14 cellular contexts compared by ENCODE assay signal in the genomic region with DNA sequence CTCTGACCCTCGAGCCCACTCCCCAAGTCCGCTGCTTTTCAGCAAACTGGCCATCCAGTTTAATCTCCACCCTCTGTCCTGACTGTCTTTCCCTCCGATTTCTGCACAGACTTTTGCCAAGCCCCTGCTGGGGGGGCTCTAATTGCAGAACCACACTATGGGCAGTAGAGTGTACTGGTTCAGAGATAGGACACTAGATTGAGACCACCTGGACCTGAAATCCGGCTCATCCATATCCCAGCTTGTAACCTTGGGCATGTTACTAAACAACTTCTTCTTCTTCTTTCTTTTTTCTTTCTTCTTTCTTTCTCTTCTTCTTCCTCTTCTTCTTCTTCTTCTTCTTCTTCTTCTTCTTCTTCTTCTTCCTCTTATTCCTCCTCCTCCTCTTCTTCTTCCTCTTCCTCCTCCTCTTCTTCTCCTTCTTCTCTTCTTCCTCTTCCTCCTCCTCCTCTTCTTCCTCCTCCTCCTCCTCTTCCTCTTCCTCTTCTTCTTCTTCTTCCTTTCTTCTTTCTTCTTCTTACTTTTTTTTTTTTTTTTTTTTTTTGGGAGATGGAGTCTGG. TPM values are rescaled to one million over a fixed set of nuclear protein-coding genes. Genes with fewer than 3 reads are reported as not detected.
DNase-seq lines count a peak whose midpoint lies in the region; ATAC-seq and TF ChIP-seq lines count a peak whose summit lies in the region.
"Had no signal": no experiment of that assay in that cellular context is flagged by ENCODE, and none has a peak within 500 bp of the region (broad histone marks: within the 10 kb centered on the region; RNA-seq: fewer than 3 reads in every experiment).

No MANE protein-coding gene starts in this region.

- peak overlapping the region; percentile 82 for H3K4me2 ChIP-seq in fibroblast of lung (ENCODE audit: extremely low read depth, insufficient read depth, low read length)

- peaks cover 68% of the 10 kb centered on the region for H3K27me3 ChIP-seq in NT2/D1 (ENCODE audit: insufficient read depth, insufficient read length)
- H3K27me3 ChIP-seq in fibroblast of lung (ENCODE audit: control insufficient read depth, insufficient read depth, low read length), result peaks cover 8% of the 10 kb centered on the region

- peak; percentile 1 to 2 for ATAC-seq in activated T-cell treated with anti-CD3 and anti-CD28 coated beads, Interleukin-2, amount 50 U/mL, for 72 hours (replicated peaks in 1 of 2)
- no peak for ATAC-seq in stimulated activated effector memory CD8-positive, alpha-beta T cell treated with anti-CD3 and anti-CD28 coated beads, Interleukin-12 subunit alpha, Interleukin-12 subunit beta, amount 100 ng/mL, for 72 hours
- ATAC-seq in HG02798 (IDR thresholded peaks at IDR 0.05; ENCODE audit: poor library complexity, unreplicated experiment), result no peak

- peaks cover 90% of the 10 kb centered on the region for H3K27me3 Mint-ChIP-seq in activated T-cell treated with anti-CD3 and anti-CD28 coated beads, Interleukin-2, amount 50 U/mL, for 72 hours (ENCODE audit: low read depth)

- H3K4me1 Mint-ChIP-seq in activated T-cell treated with anti-CD3 and anti-CD28 coated beads, Interleukin-2, amount 50 U/mL, for 72 hours (ENCODE audit: low read depth), result peaks cover 38% of the 10 kb centered on the region
- peaks cover 38% of the 10 kb centered on the region for H3K4me1 Mint-ChIP-seq in stimulated activated effector memory CD8-positive, alpha-beta T cell treated with anti-CD3 and anti-CD28 coated beads, Interleukin-12 subunit alpha, Interleukin-12 subunit beta, amount 100 ng/mL, for 72 hours

- TF ChIP-seq CTCF in fibroblast of lung (conservative IDR thresholded peaks at IDR 0.05 in 1 of 2, IDR thresholded peaks at IDR 0.05 in 1 of 2; ENCODE audit: low read depth in 1 of 2, low read length in 2 of 2), result peak in 1 of 2 donors; percentile 10

- no peaks in the 10 kb centered on the region for H3K9me3 Mint-ChIP-seq in activated T-cell treated with anti-CD3 and anti-CD28 coated beads, Interleukin-2, amount 50 U/mL, for 72 hours
- no peaks in the 10 kb centered on the region for H3K9me3 Mint-ChIP-seq in stimulated activated effector memory CD8-positive, alpha-beta T cell treated with anti-CD3 and anti-CD28 coated beads, Interleukin-12 subunit alpha, Interleukin-12 subunit beta, amount 100 ng/mL, for 72 hours
- H3K9me3 Mint-ChIP-seq: activated T-cell treated with anti-CD3 and anti-CD28 coated beads, Interleukin-2, amount 50 U/mL, for 4 hours had no signal

- H3K9me3 ChIP-seq in NT2/D1 (ENCODE audit: insufficient read depth, low read length) (no peaks in the 10 kb centered on the region), fibroblast of lung (ENCODE audit: control insufficient read depth, insufficient read depth, low read depth, low read length) (no peaks in the 10 kb centered on the region)
- H3K9me3 ChIP-seq: mucosa of descending colon, spleen had no signal

- H4K20me1 ChIP-seq in fibroblast of lung (ENCODE audit: control insufficient read depth, extremely low read depth, insufficient read depth, low read length), result no peaks in the 10 kb centered on the region

- no peak overlapping the region for H3K27ac Mint-ChIP-seq in activated T-cell treated with anti-CD3 and anti-CD28 coated beads, Interleukin-2, amount 50 U/mL, for 72 hours
- no peak overlapping the region for H3K27ac Mint-ChIP-seq in stimulated activated effector memory CD8-positive, alpha-beta T cell treated with anti-CD3 and anti-CD28 coated beads, Interleukin-12 subunit alpha, Interleukin-12 subunit beta, amount 100 ng/mL, for 72 hours

- no peak for DNase-seq in activated T-cell treated with anti-CD3 and anti-CD28 coated beads, Interleukin-2, amount 50 U/mL, for 72 hours
- no peak for DNase-seq in activated T-cell treated with anti-CD3 and anti-CD28 coated beads, Interleukin-2, amount 50 U/mL, for 1 hour
- DNase-seq in NT2/D1 (ENCODE audit: low read depth, low spot score), result no peak
- no peak for DNase-seq in fibroblast of lung (ENCODE audit: low read depth in 2 of 2)
- DNase-seq in stimulated activated effector memory CD8-positive, alpha-beta T cell treated with anti-CD3 and anti-CD28 coated beads, Interleukin-12 subunit alpha, Interleukin-12 subunit beta, amount 100 ng/mL, for 72 hours (ENCODE audit: low spot score in 2 of 2), result no peak
- DNase-seq in HCEC 1CT, result no peak
- no peak for DNase-seq in NCI-H510A treated with DMSO at 0.1 percent for 48 hours (lab: John Stamatoyannopoulos, UW)
- DNase-seq: C1 segment of cervical spinal cord, cerebellar nuclear complex, spleen had no signal

- H3K4me3 Mint-ChIP-seq in activated T-cell treated with anti-CD3 and anti-CD28 coated beads, Interleukin-2, amount 50 U/mL, for 72 hours, result peak overlapping the region; percentile 65 to 71
- H3K4me3 Mint-ChIP-seq in stimulated activated effector memory CD8-positive, alpha-beta T cell treated with anti-CD3 and anti-CD28 coated beads, Interleukin-12 subunit alpha, Interleukin-12 subunit beta, amount 100 ng/mL, for 72 hours, result peak overlapping the region; percentile 35

- H3K9ac ChIP-seq in NT2/D1 (ENCODE audit: insufficient read length, low read depth), result peak overlapping the region; percentile 65
- H3K9ac ChIP-seq in fibroblast of lung (ENCODE audit: insufficient read depth, low read length), result no peak overlapping the region

- peaks cover 0 to 1% of the 10 kb centered on the region in 2 donors for H3K36me3 Mint-ChIP-seq in activated T-cell treated with anti-CD3 and anti-CD28 coated beads, Interleukin-2, amount 50 U/mL, for 72 hours (ENCODE audit: insufficient read depth in 2 of 2)
- H3K36me3 Mint-ChIP-seq in stimulated activated effector memory CD8-positive, alpha-beta T cell treated with anti-CD3 and anti-CD28 coated beads, Interleukin-12 subunit alpha, Interleukin-12 subunit beta, amount 100 ng/mL, for 72 hours, result no peaks in the 10 kb centered on the region

- H3K4me3 ChIP-seq in NT2/D1 (ENCODE audit: insufficient read length, low read depth) (peak overlapping the region; percentile 53), fibroblast of lung (replicated peaks in 1 of 4; ENCODE audit: control extremely low read depth in 1 of 4, insufficient read depth in 1 of 4, low read depth in 3 of 4, low read length in 4 of 4) (no peak overlapping the region)
- H3K4me3 ChIP-seq: mucosa of descending colon had no signal

- no peaks in the 10 kb centered on the region for H3K36me3 ChIP-seq in NT2/D1 (ENCODE audit: insufficient read depth, insufficient read length, low read length)
- H3K36me3 ChIP-seq in fibroblast of lung (ENCODE audit: control insufficient read depth, insufficient read depth, low read length), result no peaks in the 10 kb centered on the region
- H3K36me3 ChIP-seq: spleen had no signal

- H2AFZ ChIP-seq in fibroblast of lung (ENCODE audit: low read length), result no peak overlapping the region

- H3K4me1 ChIP-seq in NT2/D1 (ENCODE audit: insufficient read depth, insufficient read length) (peaks cover 17% of the 10 kb centered on the region), fibroblast of lung (ENCODE audit: control insufficient read depth, extremely low read depth, insufficient read depth, low read length) (no peaks in the 10 kb centered on the region)

- H3K79me2 ChIP-seq in fibroblast of lung (ENCODE audit: control insufficient read depth, insufficient read depth, low read length), result no peaks in the 10 kb centered on the region

- H3K27ac ChIP-seq in fibroblast of lung (ENCODE audit: insufficient read depth, low read length), result no peak overlapping the region
- H3K27ac ChIP-seq: spleen had no signal

RNA-seq across cellular contexts. Expression of a gene that starts 7.7 kb away (rescaled TPM):
- total RNA-seq in activated T-cell treated with anti-CD3 and anti-CD28 coated beads, Interleukin-2, amount 50 U/mL, for 72 hours, result not detected
- total RNA-seq in fibroblast of lung, result not detected in 2 replicates
- 0.16 and 1.8 TPM in 2 replicates for polyA plus RNA-seq in fibroblast of lung
- 0.15 and 3.1 TPM in 2 replicates for polyA plus RNA-seq in fibroblast of lung (2012)
- 0.30 and 0.35 TPM in 2 replicates for polyA minus RNA-seq in fibroblast of lung (ENCODE audit: low replicate concordance)
- total RNA-seq: activated T-cell treated with anti-CD3 and anti-CD28 coated beads, Interleukin-2, amount 50 U/mL, for 4 hours; LHCN-M2; mucosa of descending colon had no signal

RNA-seq across cellular contexts. Expression of a gene that starts 34.6 kb away (rescaled TPM):
- total RNA-seq in activated T-cell treated with anti-CD3 and anti-CD28 coated beads, Interleukin-2, amount 50 U/mL, for 72 hours, result under 1 TPM in 1 of 2 donors, not detected in 1; 0.07 TPM
- 2.3 and 2.6 TPM in 2 replicates for total RNA-seq in fibroblast of lung
- 13.5 and 41.5 TPM in 2 replicates for polyA plus RNA-seq in fibroblast of lung
- polyA plus RNA-seq in fibroblast of lung (2012), result 15.5 and 55.2 TPM in 2 replicates
- 27.7 and 69.9 TPM in 2 replicates for polyA minus RNA-seq in fibroblast of lung (ENCODE audit: low replicate concordance)

Comparison
In these comparisons a context has a peak if more than half of its experiments do, and no peak if none do; other contexts are left out.
1. ATAC-seq: peak in activated T-cell treated with anti-CD3 and anti-CD28 coated beads, Interleukin-2, amount 50 U/mL, for 72 hours (2 of 2); none in stimulated activated effector memory CD8-positive, alpha-beta T cell treated with anti-CD3 and anti-CD28 coated beads, Interleukin-12 subunit alpha, Interleukin-12 subunit beta, amount 100 ng/mL, for 72 hours (single experiment) and HG02798 (single experiment).